In genomic region chr11:71086687-71087258, GRCh38 we compare ENCODE assay signal across 8 cellular contexts.
DNase-seq lines count a peak whose midpoint lies in the region; ATAC-seq, FAIRE-seq and TF ChIP-seq lines count a peak whose summit lies in the region.

No MANE protein-coding gene starts in this region.

- H3K4me1 ChIP-seq in A549: no peaks in the 10 kb centered on the region
- H3K4me1 ChIP-seq in psoas muscle: no peaks in the 10 kb centered on the region

- FAIRE-seq in A549 (lab: Jason Lieb, UNC): no peak

- peak; percentile 31 to 47 for DNase-seq in A549 (ENCODE audit: low read depth in 1 of 2, low spot score in 1 of 2)
- no peak for DNase-seq in GM13977 (ENCODE audit: low spot score)
- DNase-seq in NCI-H460 (ENCODE audit: extremely low read depth, low read depth): peak; percentile 6
- peak in 4 of 10 donors; percentile 25 to 54 (median 38) for DNase-seq in dorsolateral prefrontal cortex
- no peak for DNase-seq in psoas muscle
- no peak for DNase-seq in kidney glomerular epithelial cell (lab: John Stamatoyannopoulos, UW)
- no peak for DNase-seq in SKM-1 treated with dmso at 0.1 percent for 144 hours (lab: John Stamatoyannopoulos, UW; ENCODE audit: unreplicated experiment)

- H3K27me3 ChIP-seq in dorsolateral prefrontal cortex (peaks cover 0 to 7% (median 0%) of the 10 kb centered on the region in 45 donors), psoas muscle (ENCODE audit: insufficient read depth in 3 of 3, low read length in 2 of 3) (peaks cover 0 to 1% (median 0%) of the 10 kb centered on the region in 3 donors)

- H3K9me3 ChIP-seq in A549 (no peaks in the 10 kb centered on the region), psoas muscle (no peaks in the 10 kb centered on the region)

- CTCF ChIA-PET in A549 (lab: Yijun Ruan, JAX): interaction anchor here (0.7 to 1.5 kb wide), 18 partner anchors 11 to 628 kb away, joined by 3 to 10 read pairs (median 4); partner anchors contain the start of gene SHANK2

- H3K4me3 ChIP-seq in A549 (no peak overlapping the region), dorsolateral prefrontal cortex (no peak overlapping the region), psoas muscle (no peak overlapping the region)

- in situ Hi-C loops in GM13977 (cut with MboI; ENCODE audit: low pct_unique_long_range_greater_than_20kb, low sequenced_read_pairs, unreplicated experiment): no loop called here

- H3K27ac ChIP-seq in A549 (no peak overlapping the region), dorsolateral prefrontal cortex (no peak overlapping the region), psoas muscle (no peak overlapping the region)

- TF ChIP-seq EP300 in A549 (IDR thresholded peaks at IDR 0.05): no peak

- H3K4me2 ChIP-seq in A549: no peak overlapping the region

- intact Hi-C loops in dorsolateral prefrontal cortex (cut with DNase I): no loop called here
- intact Hi-C loops in psoas muscle (cut with DNase I): no loop called here

- WGBS in A549 (ENCODE audit: missing lambda C conversion rate): 86% methylated on average over 11 of the region's 14 CpGs
- 52 to 56% (median 54%) methylated on average over 14 of the region's 14 CpGs for WGBS in psoas muscle, 3 donors

- TF ChIP-seq CTCF in A549 (IDR thresholded peaks at IDR 0.05) (peak; percentile 62), GM13977 (IDR thresholded peaks at IDR 0.05; ENCODE audit: extremely low read depth, insufficient read depth, missing control alignments) (peak; percentile 21), dorsolateral prefrontal cortex (IDR thresholded peaks at IDR 0.05 in 54 of 56, conservative IDR thresholded peaks at IDR 0.05 in 2 of 56; ENCODE audit: low read depth in 1 of 56, partially characterized antibody in 56 of 56) (peak in 54 of 56 donors; percentile 19 to 67 (median 44)), psoas muscle (IDR thresholded peaks at IDR 0.05) (peak; percentile 23)

- POLR2A ChIA-PET in A549 (lab: Yijun Ruan, JAX): no interaction called here

- TF ChIP-seq POLR2A in A549 (IDR thresholded peaks at IDR 0.05; ENCODE audit: low read length): no peak

- no peaks in the 10 kb centered on the region for H3K36me3 ChIP-seq in psoas muscle (ENCODE audit: insufficient read depth in 1 of 2, low read depth in 1 of 2)

- ATAC-seq in A549 (peak; percentile 64 to 85; a peak in 5 of 6 replicates), psoas muscle (no peak), HG02571 (IDR thresholded peaks at IDR 0.05; ENCODE audit: unreplicated experiment) (no peak)

- TF ChIP-seq RAD21 in A549 (conservative IDR thresholded peaks at IDR 0.05 in 1 of 2, IDR thresholded peaks at IDR 0.05 in 1 of 2): peak; percentile 67 to 71

TF ChIP-seq in A549, 52 proteins besides CTCF, POLR2A, EP300 and RAD21:
- TF ChIP-seq SMC3 (IDR thresholded peaks at IDR 0.05) (peak; percentile 72), TFCP2L1 (CRISPR knock-in tag; IDR thresholded peaks at IDR 0.05) (no peak)
TF ChIP-seq in A549: peak in this region for 1.

Comparison
In these comparisons a context has a peak if more than half of its experiments do, and no peak if none do; other contexts are left out.
1. ATAC-seq: peak in A549 (2 of 2); none in psoas muscle (0 of 4) and HG02571 (single experiment).
2. DNase-seq: peak in A549 (2 of 2) and NCI-H460 (single experiment); none in GM13977 (single experiment), psoas muscle (0 of 2), kidney glomerular epithelial cell (single experiment) and SKM-1 treated with dmso at 0.1 percent for 144 hours (single experiment).
3. Peak in every context shown above with its lines, with median percentiles within 50 percentile points of each other: CTCF ChIP-seq.